ENCODE assay signal across 19 cellular contexts in genomic region chr5:126464016-126464415, GRCh38. TPM values are rescaled to one million over a fixed set of nuclear protein-coding genes. Genes with fewer than 3 reads are reported as not detected.
DNase-seq lines count a peak whose midpoint lies in the region; ATAC-seq, FAIRE-seq and TF ChIP-seq lines count a peak whose summit lies in the region.
"Had no signal": no experiment of that assay in that cellular context is flagged by ENCODE, and none has a peak within 500 bp of the region (broad histone marks: within the 10 kb centered on the region; RNA-seq: fewer than 3 reads in every experiment).

No MANE protein-coding gene starts in this region.

- peak in 1 of 3 donors; percentile 75 for DNase-seq in CD4-positive, CD25-positive, alpha-beta regulatory T cell
- no peak for DNase-seq in GM18507 (ENCODE audit: extremely low spot score, insufficient read length, low read depth)
- DNase-seq in Jurkat, Clone E6-1 (ENCODE audit: low read depth, low spot score), result peak; percentile 9
- DNase-seq in effector memory CD8-positive, alpha-beta T cell, result no peak
- DNase-seq in middle frontal gyrus (ENCODE audit: extremely low spot score, low spot score), result no peak
- DNase-seq in head of caudate nucleus, result no peak
- DNase-seq in GM13977 (ENCODE audit: low spot score), result no peak
- DNase-seq in stimulated activated naive CD4-positive, alpha-beta T cell treated with Interleukin-2 at 50 U/mL for 16 hours (lab: John Stamatoyannopoulos, UW), result no peak
- DNase-seq: COR-L47, heart right ventricle, islet precursor cell, NCI-H1092, NCI-H82, right cardiac atrium, substantia nigra had no signal

- H3K9me3 Mint-ChIP-seq in CD4-positive, CD25-positive, alpha-beta regulatory T cell, result no peaks in the 10 kb centered on the region
- H3K9me3 Mint-ChIP-seq in effector memory CD8-positive, alpha-beta T cell, result no peaks in the 10 kb centered on the region

- in situ Hi-C loops in GM13977 (cut with MboI; ENCODE audit: low pct_unique_long_range_greater_than_20kb, low sequenced_read_pairs, unreplicated experiment), result no loop called here

- no peaks in the 10 kb centered on the region for H3K27me3 ChIP-seq in CD4-positive, CD25-positive, alpha-beta regulatory T cell (ENCODE audit: control insufficient read depth, insufficient read depth, low read length)
- H3K27me3 ChIP-seq: heart right ventricle, neutrophil had no signal

- peaks cover 4% of the 10 kb centered on the region for H3K36me3 ChIP-seq in CD4-positive, CD25-positive, alpha-beta regulatory T cell (ENCODE audit: control insufficient read depth, insufficient read depth, low read length)
- H3K36me3 ChIP-seq: neutrophil had no signal

- ATAC-seq in CD4-positive, CD25-positive, alpha-beta regulatory T cell (ENCODE audit: low read depth in 2 of 2), result peak; percentile 80 to 90
- ATAC-seq in effector memory CD8-positive, alpha-beta T cell (replicated peaks), result peak; percentile 42
- ATAC-seq: heart right ventricle, Panc1 had no signal

- H3K27ac ChIP-seq in CD4-positive, CD25-positive, alpha-beta regulatory T cell (ENCODE audit: insufficient read depth, low read length, poor library complexity, severe bottlenecking), result no peak overlapping the region
- H3K27ac ChIP-seq: heart right ventricle, HL-60, neutrophil had no signal

- H3K27me3 Mint-ChIP-seq in CD4-positive, CD25-positive, alpha-beta regulatory T cell, result no peaks in the 10 kb centered on the region
- H3K27me3 Mint-ChIP-seq in effector memory CD8-positive, alpha-beta T cell, result no peaks in the 10 kb centered on the region

- peaks cover 17 to 32% (median 20%) of the 10 kb centered on the region in 4 donors for H3K4me1 Mint-ChIP-seq in CD4-positive, CD25-positive, alpha-beta regulatory T cell
- peaks cover 6 to 11% of the 10 kb centered on the region in 2 donors for H3K4me1 Mint-ChIP-seq in effector memory CD8-positive, alpha-beta T cell (ENCODE audit: low read depth in 2 of 2)

- H3K9me3 ChIP-seq in CD4-positive, CD25-positive, alpha-beta regulatory T cell (ENCODE audit: control insufficient read depth in 2 of 2, low read length in 2 of 2), result no peaks in the 10 kb centered on the region
- H3K9me3 ChIP-seq: heart right ventricle, neutrophil had no signal

- H3K4me3 Mint-ChIP-seq in CD4-positive, CD25-positive, alpha-beta regulatory T cell, result no peak overlapping the region
- no peak overlapping the region for H3K4me3 Mint-ChIP-seq in effector memory CD8-positive, alpha-beta T cell

- peak; percentile 66 for FAIRE-seq in GM18507 (lab: Jason Lieb, UNC)
- FAIRE-seq: TTC549 had no signal

- peaks cover 17% of the 10 kb centered on the region for H3K36me3 Mint-ChIP-seq in CD4-positive, CD25-positive, alpha-beta regulatory T cell
- peaks cover 16% of the 10 kb centered on the region for H3K36me3 Mint-ChIP-seq in effector memory CD8-positive, alpha-beta T cell (ENCODE audit: insufficient read depth)

- H3K27ac Mint-ChIP-seq in CD4-positive, CD25-positive, alpha-beta regulatory T cell, result peak overlapping the region; percentile 20 to 86 (median 83)
- peak overlapping the region; percentile 4 to 39 for H3K27ac Mint-ChIP-seq in effector memory CD8-positive, alpha-beta T cell

- intact Hi-C loops in head of caudate nucleus (cut with DNase I), result no loop called here

- no peak overlapping the region for H3K4me3 ChIP-seq in CD4-positive, CD25-positive, alpha-beta regulatory T cell (ENCODE audit: low read depth, low read length)
- no peak overlapping the region for H3K4me3 ChIP-seq in Jurkat, Clone E6-1 (ENCODE audit: low read length)
- H3K4me3 ChIP-seq: heart right ventricle had no signal

- peaks cover 3% of the 10 kb centered on the region for H3K4me1 ChIP-seq in CD4-positive, CD25-positive, alpha-beta regulatory T cell (ENCODE audit: control insufficient read depth, insufficient read depth, low read length, poor library complexity, severe bottlenecking)

- no peak for TF ChIP-seq CTCF in GM13977 (IDR thresholded peaks at IDR 0.05; ENCODE audit: extremely low read depth, insufficient read depth, missing control alignments)

RNA-seq across cellular contexts. Expression of gene GRAMD2B, which starts 40.8 kb away (rescaled TPM):
- 16.8 TPM for total RNA-seq in CD4-positive, CD25-positive, alpha-beta regulatory T cell
- 10 to 100 TPM in 1 of 4 donors, 1 to 10 TPM in 3; 6.5 to 11.9 (median 7.9) TPM for polyA plus RNA-seq in CD4-positive, CD25-positive, alpha-beta regulatory T cell
- 5.3 TPM for polyA plus RNA-seq in Jurkat, Clone E6-1 (2012; ENCODE audit: insufficient read depth, insufficient read length)
